ENCODE assay signal across 30 cellular contexts in genomic region chr9:36290996-36291395, GRCh38.
"Had no signal": no experiment of that assay in that cellular context is flagged by ENCODE, and none has a peak within 500 bp of the region (broad histone marks: within the 10 kb centered on the region; RNA-seq: fewer than 3 reads in every experiment).

No MANE protein-coding gene starts in this region.

- H3K36me3 Mint-ChIP-seq: activated CD4-positive, alpha-beta memory T cell treated with anti-CD3 and anti-CD28 coated beads for 36 hours had no signal

- H3K9me3 Mint-ChIP-seq: activated CD4-positive, alpha-beta memory T cell treated with anti-CD3 and anti-CD28 coated beads for 36 hours; activated CD4-positive, alpha-beta T cell treated with anti-CD3 and anti-CD28 coated beads, Interleukin-2, amount 10 ng/mL, durations not matched to agents 24 days and 14 days; activated T-cell treated with anti-CD3 and anti-CD28 coated beads, Interleukin-2, amount 50 U/mL, for 4 hours; activated T-helper 17 cell treated with anti-CD3 and anti-CD28 coated beads, Interleukin-2, amount 50 U/mL, for 72 hours; central memory CD8-positive, alpha-beta T cell; dendritic cell treated with granulocyte-macrophage colony-stimulating factor and Interleukin-4, amounts not matched to agents 40 ng/mL and 50 ng/mL, for 4 days; endodermal cell had no signal

- H3K4me3 ChIP-seq: coronary artery, dorsolateral prefrontal cortex, heart left ventricle had no signal

- H3K27ac ChIP-seq: brain microvascular endothelial cell, coronary artery, dorsolateral prefrontal cortex, heart left ventricle had no signal

- H3K9me3 ChIP-seq: heart left ventricle had no signal

- H3K27me3 Mint-ChIP-seq: activated CD4-positive, alpha-beta memory T cell treated with anti-CD3 and anti-CD28 coated beads for 36 hours; activated CD4-positive, alpha-beta T cell treated with anti-CD3 and anti-CD28 coated beads for 36 hours; activated CD4-positive, alpha-beta T cell treated with anti-CD3 and anti-CD28 coated beads, Interleukin-2, amount 10 ng/mL, durations not matched to agents 24 days and 14 days; activated naive CD8-positive, alpha-beta T cell; activated T-helper 17 cell treated with anti-CD3 and anti-CD28 coated beads, Interleukin-2, amount 50 U/mL, for 72 hours; central memory CD8-positive, alpha-beta T cell; dendritic cell treated with granulocyte-macrophage colony-stimulating factor and Interleukin-4, amounts not matched to agents 40 ng/mL and 50 ng/mL, for 4 days had no signal

- H3K4me1 Mint-ChIP-seq: activated CD4-positive, alpha-beta T cell treated with anti-CD3 and anti-CD28 coated beads for 36 hours; activated T-helper 17 cell treated with anti-CD3 and anti-CD28 coated beads, Interleukin-2, amount 50 U/mL, for 72 hours; central memory CD8-positive, alpha-beta T cell had no signal

- DNase-seq: activated CD4-positive, alpha-beta memory T cell treated with anti-CD3 and anti-CD28 coated beads for 36 hours; activated CD4-positive, alpha-beta T cell treated with anti-CD3 and anti-CD28 coated beads for 36 hours; activated CD4-positive, alpha-beta T cell treated with anti-CD3 and anti-CD28 coated beads, Interleukin-2, amount 10 ng/mL, durations not matched to agents 24 days and 14 days; activated CD4-positive, CD25-positive, alpha-beta regulatory T cell; activated CD4-positive, CD25-positive, alpha-beta regulatory T cell treated with anti-CD3 and anti-CD28 coated beads, Interleukin-2, amount 50 U/mL, for 72 hours; activated CD8-positive, alpha-beta memory T cell treated with anti-CD3 and anti-CD28 coated beads for 24 hours; activated effector memory CD4-positive, alpha-beta T cell treated with Interleukin-2 at 50 U/mL for 16 hours; activated gamma-delta T cell treated with Interleukin-2 at 50 U/mL for 16 hours; activated naive CD4-positive, alpha-beta T cell treated with anti-CD3 and anti-CD28 coated beads, Interleukin-2, amount 50 U/mL, for 16 hours; activated naive CD4-positive, alpha-beta T cell treated with Interleukin-2 at 50 U/mL for 16 hours; activated T-cell treated with anti-CD3 and anti-CD28 coated beads, Interleukin-2, amount 50 U/mL, for 4 hours; amniotic stem cell; anterior cingulate cortex; brain microvascular endothelial cell; dorsolateral prefrontal cortex; effector memory CD4-positive, alpha-beta T cell; endodermal cell; foreskin fibroblast; glutamatergic neuron; heart left ventricle; T-helper 2 cell had no signal

- H3K27me3 ChIP-seq: brain microvascular endothelial cell, dorsolateral prefrontal cortex, heart left ventricle had no signal

- ATAC-seq: activated CD4-positive, alpha-beta T cell treated with anti-CD3 and anti-CD28 coated beads for 36 hours; activated T-cell treated with anti-CD3 and anti-CD28 coated beads, Interleukin-2, amount 50 U/mL, for 4 hours; activated T-helper 17 cell treated with anti-CD3 and anti-CD28 coated beads, Interleukin-2, amount 50 U/mL, for 72 hours; esophagus mucosa; heart left ventricle had no signal

- H3K36me3 ChIP-seq: brain microvascular endothelial cell, heart left ventricle had no signal

- H3K27ac Mint-ChIP-seq: activated CD4-positive, alpha-beta memory T cell treated with anti-CD3 and anti-CD28 coated beads for 36 hours; activated CD4-positive, alpha-beta T cell treated with anti-CD3 and anti-CD28 coated beads for 36 hours; activated CD4-positive, alpha-beta T cell treated with anti-CD3 and anti-CD28 coated beads, Interleukin-2, amount 10 ng/mL, durations not matched to agents 24 days and 14 days; activated naive CD8-positive, alpha-beta T cell; activated T-helper 17 cell treated with anti-CD3 and anti-CD28 coated beads, Interleukin-2, amount 50 U/mL, for 72 hours; dendritic cell treated with granulocyte-macrophage colony-stimulating factor and Interleukin-4, amounts not matched to agents 40 ng/mL and 50 ng/mL, for 4 days; endodermal cell had no signal

- H3K4me3 Mint-ChIP-seq: activated CD4-positive, alpha-beta memory T cell treated with anti-CD3 and anti-CD28 coated beads for 36 hours; activated CD4-positive, alpha-beta T cell treated with anti-CD3 and anti-CD28 coated beads for 36 hours; activated CD4-positive, alpha-beta T cell treated with anti-CD3 and anti-CD28 coated beads, Interleukin-2, amount 10 ng/mL, durations not matched to agents 24 days and 14 days; activated naive CD8-positive, alpha-beta T cell; activated T-cell treated with anti-CD3 and anti-CD28 coated beads, Interleukin-2, amount 50 U/mL, for 4 hours; activated T-helper 17 cell treated with anti-CD3 and anti-CD28 coated beads, Interleukin-2, amount 50 U/mL, for 72 hours; central memory CD8-positive, alpha-beta T cell; dendritic cell treated with granulocyte-macrophage colony-stimulating factor and Interleukin-4, amounts not matched to agents 40 ng/mL and 50 ng/mL, for 4 days; endodermal cell had no signal

- FAIRE-seq: astrocyte, bronchial epithelial cell, frontal cortex had no signal
